ENCODE assay signal across 13 cellular contexts in genomic region chr17:17149520-17150449, GRCh38. TPM values are rescaled to one million over a fixed set of nuclear protein-coding genes. Genes with fewer than 3 reads are reported as not detected.
DNase-seq lines count a peak whose midpoint lies in the region; FAIRE-seq and TF ChIP-seq lines count a peak whose summit lies in the region.
"Had no signal": no experiment of that assay in that cellular context is flagged by ENCODE, and none has a peak within 500 bp of the region (broad histone marks: within the 10 kb centered on the region; RNA-seq: fewer than 3 reads in every experiment).

No MANE protein-coding gene starts in this region.

- FAIRE-seq in GM12892 (lab: Jason Lieb, UNC) (peak; percentile 83), TTC549 (lab: Jason Lieb, UNC) (peak; percentile 88)

- DNase-seq in DMS 273 (lab: John Stamatoyannopoulos, UW; ENCODE audit: unreplicated experiment) (peak; percentile 21), DMS 273 treated with DMSO at 0.1 percent for 48 hours (lab: John Stamatoyannopoulos, UW) (no peak), GM12892 (ENCODE audit: insufficient read length) (no peak), medulla oblongata (ENCODE audit: extremely low spot score) (peak; percentile 74), 8988T (no peak), NCI-H446 (lab: John Stamatoyannopoulos, UW) (no peak), UCSD-AML1 (lab: John Stamatoyannopoulos, UW; ENCODE audit: unreplicated experiment) (no peak)
- DNase-seq: DMS79; effector memory CD4-positive, alpha-beta T cell; left colon; NCI-H2107; T1000 had no signal

- no peak for TF ChIP-seq POLR2A in GM12892 (IDR thresholded peaks at IDR 0.05; ENCODE audit: low read depth, low read length)

RNA-seq across cellular contexts. Expression of gene PLD6, which starts 56.3 kb away (rescaled TPM):
- polyA plus RNA-seq in GM12892 (2012; ENCODE audit: missing spikeins) = 10.2 TPM

Comparison
In these comparisons a context has a peak if more than half of its experiments do, and no peak if none do; other contexts are left out.
1. DNase-seq: peak in DMS 273 (single experiment) and medulla oblongata (single experiment); none in DMS 273 treated with DMSO at 0.1 percent for 48 hours (single experiment), GM12892 (single experiment), 8988T (single experiment), NCI-H446 (0 of 2) and UCSD-AML1 (single experiment).